ENCODE assay signal across 12 cellular contexts in the genomic region with DNA sequence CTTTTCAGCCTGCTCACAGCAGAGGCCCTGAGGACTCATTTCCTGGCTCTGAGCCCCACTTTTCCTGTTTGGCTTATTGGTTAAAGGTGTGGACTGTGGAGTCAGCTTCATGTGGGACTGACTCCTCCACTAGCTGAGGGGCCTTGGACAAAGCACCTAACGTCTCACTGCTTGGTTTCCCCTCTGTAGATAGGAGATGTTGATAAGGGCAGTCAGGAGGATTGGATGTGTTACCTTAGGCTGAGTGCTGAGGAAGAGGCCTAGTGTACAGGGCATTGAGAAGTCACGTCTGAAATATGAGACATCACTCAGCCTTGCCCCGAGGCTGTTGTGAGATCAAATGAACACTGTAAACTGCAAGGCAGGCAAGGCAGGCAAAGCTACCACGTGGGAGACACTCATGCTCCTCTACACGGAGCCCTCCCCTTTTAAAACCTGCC. TPM values are rescaled to one million over a fixed set of nuclear protein-coding genes. Genes with fewer than 3 reads are reported as not detected.
A peak's percentile ranks its signal among the peaks of the same experiment; 100 is the strongest.
DNase-seq lines count a peak whose midpoint lies in the region; FAIRE-seq and TF ChIP-seq lines count a peak whose summit lies in the region.
"Had no signal": no experiment of that assay in that cellular context is flagged by ENCODE, and none has a peak within 500 bp of the region (broad histone marks: within the 10 kb centered on the region; RNA-seq: fewer than 3 reads in every experiment).

No MANE protein-coding gene starts in this region.

- H3K4me3 ChIP-seq in esophagus muscularis mucosa (no peak overlapping the region), brain microvascular endothelial cell (ENCODE audit: low read depth, low read length) (no peak overlapping the region), sigmoid colon (no peak overlapping the region)

- 13% methylated on average over 5 of the region's 5 CpGs for WGBS in esophagus muscularis mucosa
- 14 to 29% methylated on average over 5 of the region's 5 CpGs for WGBS in sigmoid colon, 2 donors

- H3K36me3 ChIP-seq in esophagus muscularis mucosa (no peaks in the 10 kb centered on the region), brain microvascular endothelial cell (replicated peaks) (no peaks in the 10 kb centered on the region), sigmoid colon (no peaks in the 10 kb centered on the region)

- H3K27me3 ChIP-seq in esophagus muscularis mucosa (peaks cover 0 to 7% (median 0%) of the 10 kb centered on the region in 4 donors), brain microvascular endothelial cell (replicated peaks) (no peaks in the 10 kb centered on the region), sigmoid colon (no peaks in the 10 kb centered on the region)

- TF ChIP-seq POLR2A in esophagus muscularis mucosa (IDR thresholded peaks at IDR 0.05; ENCODE audit: low read depth) (no peak), sigmoid colon (IDR thresholded peaks at IDR 0.05) (no peak)

- no peak for TF ChIP-seq RAD21 in Ishikawa (IDR thresholded peaks at IDR 0.05; ENCODE audit: low read depth)

- peak; percentile 33 for DNase-seq in COR-L47 (lab: John Stamatoyannopoulos, UW)
- peak; percentile 80 for DNase-seq in NCI-H345 treated with DMSO at 0.1 percent for 48 hours (lab: John Stamatoyannopoulos, UW; ENCODE audit: unreplicated experiment)
- peak; percentile 81 for DNase-seq in esophagus muscularis mucosa (ENCODE audit: extremely low spot score)
- no peak for DNase-seq in brain microvascular endothelial cell
- no peak for DNase-seq in iPS-NIHi11 (ENCODE audit: low spot score)
- DNase-seq in sigmoid colon = no peak
- DNase-seq in GM19239 (ENCODE audit: insufficient read length, low spot score) = no peak
- DNase-seq: activated CD8-positive, alpha-beta memory T cell treated with anti-CD3 and anti-CD28 coated beads for 24 hours; stimulated activated CD4-positive, alpha-beta T cell treated with anti-CD3 and anti-CD28 coated beads, Interleukin-4, amount 100 ng/mL, for 1 hour; T-helper 9 cell had no signal

- intact Hi-C loops in esophagus muscularis mucosa (cut with DNase I) (no loop called here), sigmoid colon (cut with DNase I) (no loop called here)

- in situ Hi-C loops in brain microvascular endothelial cell (cut with HindIII; ENCODE audit: low pct_ligation_motif_present, low sequenced_read_pairs) = no loop called here

- no peak for TF ChIP-seq EP300 in Ishikawa (IDR thresholded peaks at IDR 0.05; ENCODE audit: borderline replicate concordance)
- TF ChIP-seq EP300 in esophagus muscularis mucosa (IDR thresholded peaks at IDR 0.05) = no peak
- no peak for TF ChIP-seq EP300 in sigmoid colon (IDR thresholded peaks at IDR 0.05)

- no peak for FAIRE-seq in GM19239 (lab: Jason Lieb, UNC)

- H3K27ac ChIP-seq in esophagus muscularis mucosa (replicated peaks in 1 of 4) (no peak overlapping the region), brain microvascular endothelial cell (no peak overlapping the region), sigmoid colon (no peak overlapping the region)

- H3K4me1 ChIP-seq in esophagus muscularis mucosa (no peaks in the 10 kb centered on the region), sigmoid colon (no peaks in the 10 kb centered on the region)

- H3K9me3 ChIP-seq in esophagus muscularis mucosa (no peaks in the 10 kb centered on the region), sigmoid colon (no peaks in the 10 kb centered on the region)

- TF ChIP-seq CTCF in esophagus muscularis mucosa (IDR thresholded peaks at IDR 0.05) (no peak), brain microvascular endothelial cell (IDR thresholded peaks at IDR 0.05; ENCODE audit: low read depth, low read length, missing control alignments) (no peak), sigmoid colon (IDR thresholded peaks at IDR 0.05) (no peak)

TF ChIP-seq in Ishikawa, 13 proteins besides CTCF, POLR2A, EP300 and RAD21:
- peak; percentile 26; the same call in 1 of the 2 replicates for TF ChIP-seq MAX (IDR thresholded peaks at IDR 0.05)
- no peak for TF ChIP-seq ZBTB7A (IDR thresholded peaks at IDR 0.05; ENCODE audit: low read depth)
- TF ChIP-seq TEAD4 (IDR thresholded peaks at IDR 0.05) = no peak
- TF ChIP-seq YY1 (IDR thresholded peaks at IDR 0.05; ENCODE audit: low read depth) = no peak
- TF ChIP-seq CEBPB (IDR thresholded peaks at IDR 0.05) = no peak
- TF ChIP-seq CREB1 (IDR thresholded peaks at IDR 0.05; ENCODE audit: low read depth) = no peak
- no peak for TF ChIP-seq FOXM1 (IDR thresholded peaks at IDR 0.05; ENCODE audit: borderline replicate concordance, low read depth)
- TF ChIP-seq NFIC (IDR thresholded peaks at IDR 0.05) = no peak
- TF ChIP-seq USF1 (IDR thresholded peaks at IDR 0.05) = 0 out of 2 replicates have a peak, but pooled peaks have one; percentile 11
- no peak for TF ChIP-seq TAF1 (IDR thresholded peaks at IDR 0.05; ENCODE audit: low read depth)
- TF ChIP-seq TCF12 (IDR thresholded peaks at IDR 0.05; ENCODE audit: low read depth) = no peak

RNA-seq across cellular contexts. Expression of gene TCL1A, which starts 27.1 kb away (rescaled TPM):
- total RNA-seq in esophagus muscularis mucosa = under 1 TPM in 1 of 4 donors, not detected in 3; 0.99 TPM
- not detected for total RNA-seq in sigmoid colon
- 10 to 100 TPM in 1 of 3 donors, 1 to 10 TPM in 1, not detected in 1; 1.2 to 99.5 TPM for polyA plus RNA-seq in sigmoid colon
- total RNA-seq: pulmonary artery endothelial cell had no signal

RNA-seq across cellular contexts. Expression of gene TCL1B, which starts 54.8 kb away (rescaled TPM):
- total RNA-seq in esophagus muscularis mucosa (not detected), sigmoid colon (not detected)
- polyA plus RNA-seq in sigmoid colon = 1 to 10 TPM in 1 of 3 donors, not detected in 2; 1.1 TPM
- total RNA-seq: pulmonary artery endothelial cell had no signal

Comparison
In these comparisons a context has a peak if more than half of its experiments do, and no peak if none do; other contexts are left out.
1. DNase-seq: peak in COR-L47 (single experiment), NCI-H345 treated with DMSO at 0.1 percent for 48 hours (single experiment) and esophagus muscularis mucosa (single experiment); none in brain microvascular endothelial cell (single experiment), iPS-NIHi11 (single experiment), sigmoid colon (single experiment) and GM19239 (single experiment).